15 cellular contexts compared by ENCODE assay signal in genomic region chr15:66476535-66476934, GRCh38. TPM values are rescaled to one million over a fixed set of nuclear protein-coding genes. Genes with fewer than 3 reads are reported as not detected.
A peak's percentile ranks its signal among the peaks of the same experiment; 100 is the strongest.
DNase-seq lines count a peak whose midpoint lies in the region; ATAC-seq, FAIRE-seq and TF ChIP-seq lines count a peak whose summit lies in the region.
"Had no signal": no experiment of that assay in that cellular context is flagged by ENCODE, and none has a peak within 500 bp of the region (broad histone marks: within the 10 kb centered on the region; RNA-seq: fewer than 3 reads in every experiment).

No MANE protein-coding gene starts in this region.

- H2BK120ac ChIP-seq in mesenchymal stem cell (ENCODE audit: low read depth, low read length), result no peak overlapping the region

- H3K9ac ChIP-seq in mesenchymal stem cell (ENCODE audit: low read length), result no peak overlapping the region

- no peak overlapping the region for H2AFZ ChIP-seq in mesenchymal stem cell (ENCODE audit: low read depth, low read length)

- no peaks in the 10 kb centered on the region for H3K27me3 ChIP-seq in CD8-positive, alpha-beta T cell (ENCODE audit: insufficient read depth, low read length)
- H3K27me3 ChIP-seq in mesenchymal stem cell (ENCODE audit: control insufficient read depth in 1 of 2, insufficient read depth in 1 of 2, low read length in 2 of 2), result no peaks in the 10 kb centered on the region
- H3K27me3 ChIP-seq: suprapubic skin had no signal

- 82% methylated on average over 4 of the region's 4 CpGs for WGBS in A549 (ENCODE audit: missing lambda C conversion rate)
- WGBS in mesenchymal stem cell, result 86% methylated on average over 3 of the region's 4 CpGs

- H4K91ac ChIP-seq in mesenchymal stem cell (ENCODE audit: low read length), result no peak overlapping the region

- H3K36me3 Mint-ChIP-seq in CD8-positive, alpha-beta T cell, result peaks cover 20% of the 10 kb centered on the region
- peaks cover 36% of the 10 kb centered on the region for H3K36me3 Mint-ChIP-seq in activated T-helper 2 cell treated with anti-CD3 and anti-CD28 coated beads, Interferon-gamma antibody, Interleukin-2, Interleukin-4, amounts not matched to agents 10 μg/mL and 5 μg/mL and 100 μg/mL, durations not matched to agents 14 hours and 24 hours and 36 hours (ENCODE audit: low read depth)

- no peak for TF ChIP-seq EP300 in A549 (IDR thresholded peaks at IDR 0.05)

- H3K9me3 Mint-ChIP-seq in CD8-positive, alpha-beta T cell, result no peaks in the 10 kb centered on the region
- no peaks in the 10 kb centered on the region for H3K9me3 Mint-ChIP-seq in activated T-helper 2 cell treated with anti-CD3 and anti-CD28 coated beads, Interferon-gamma antibody, Interleukin-2, Interleukin-4, amounts not matched to agents 10 μg/mL and 5 μg/mL and 100 μg/mL, durations not matched to agents 14 hours and 24 hours and 36 hours

- H3K23ac ChIP-seq in mesenchymal stem cell (ENCODE audit: low read length in 2 of 2), result no peak overlapping the region

- H3K4me1 ChIP-seq in A549 (peaks cover 14% of the 10 kb centered on the region), mesenchymal stem cell (ENCODE audit: control insufficient read depth, insufficient read depth, low read depth, low read length) (peaks cover 9% of the 10 kb centered on the region)
- peaks cover 9% of the 10 kb centered on the region for H3K4me1 ChIP-seq in CD8-positive, alpha-beta T cell (ENCODE audit: insufficient read depth, low read length)

- H3K9me3 ChIP-seq in A549 (no peaks in the 10 kb centered on the region), mesenchymal stem cell (ENCODE audit: control insufficient read depth, low read length) (no peaks in the 10 kb centered on the region)
- H3K9me3 ChIP-seq in CD8-positive, alpha-beta T cell (ENCODE audit: low read length), result no peaks in the 10 kb centered on the region
- H3K9me3 ChIP-seq: suprapubic skin had no signal

- no peak overlapping the region for H2BK12ac ChIP-seq in mesenchymal stem cell (ENCODE audit: low read length in 2 of 2)

- no peak overlapping the region for H3K18ac ChIP-seq in mesenchymal stem cell (ENCODE audit: low read depth in 1 of 2, low read length in 2 of 2)

- no peak overlapping the region for H3K4me3 ChIP-seq in A549
- H3K4me3 ChIP-seq in CD8-positive, alpha-beta T cell (ENCODE audit: low read depth, low read length), result no peak overlapping the region
- H3K4me3 ChIP-seq in mesenchymal stem cell (ENCODE audit: insufficient read depth in 1 of 2, low read depth in 1 of 2, low read length in 2 of 2), result no peak overlapping the region
- H3K4me3 ChIP-seq: suprapubic skin had no signal

- ATAC-seq in A549, result 0 out of 6 replicates have a peak, but pooled peaks have one; percentile 12 to 20
- ATAC-seq in CD8-positive, alpha-beta T cell, result no peak
- no peak for ATAC-seq in GM21529 (IDR thresholded peaks at IDR 0.05; ENCODE audit: unreplicated experiment)

- H3K27me3 Mint-ChIP-seq in CD8-positive, alpha-beta T cell (ENCODE audit: low read depth), result no peaks in the 10 kb centered on the region
- no peaks in the 10 kb centered on the region for H3K27me3 Mint-ChIP-seq in activated T-helper 2 cell treated with anti-CD3 and anti-CD28 coated beads, Interferon-gamma antibody, Interleukin-2, Interleukin-4, amounts not matched to agents 10 μg/mL and 5 μg/mL and 100 μg/mL, durations not matched to agents 14 hours and 24 hours and 36 hours (ENCODE audit: low read depth)

- POLR2A ChIA-PET in A549 (lab: Yijun Ruan, JAX), result no interaction called here
- POLR2A ChIA-PET in CD8-positive, alpha-beta T cell (lab: Charles Lee), result no interaction called here

- TF ChIP-seq RAD21 in A549 (conservative IDR thresholded peaks at IDR 0.05 in 1 of 2, IDR thresholded peaks at IDR 0.05 in 1 of 2), result no peak

- peaks cover 3% of the 10 kb centered on the region for H3K36me3 ChIP-seq in CD8-positive, alpha-beta T cell (ENCODE audit: insufficient read depth, low read length)
- peaks cover 7 to 8% of the 10 kb centered on the region in 2 experiments for H3K36me3 ChIP-seq in mesenchymal stem cell (ENCODE audit: control insufficient read depth in 1 of 2, insufficient read depth in 2 of 2, low read depth in 1 of 2, low read length in 2 of 2)

- no peak overlapping the region for H2AK5ac ChIP-seq in mesenchymal stem cell (ENCODE audit: low read length, severe bottlenecking)

- no peak overlapping the region for H3K4ac ChIP-seq in mesenchymal stem cell (ENCODE audit: low read depth in 1 of 2, low read length in 2 of 2)

- intact Hi-C loops in CD8-positive, alpha-beta T cell (cut with DNase I, micrococcal nuclease), result no loop called here
- intact Hi-C loops in activated T-helper 2 cell treated with anti-CD3 and anti-CD28 coated beads, Interferon-gamma antibody, Interleukin-2, Interleukin-4, amounts not matched to agents 10 μg/mL and 5 μg/mL and 100 μg/mL, durations not matched to agents 14 hours and 24 hours and 36 hours (cut with micrococcal nuclease), result no loop called here

- H4K8ac ChIP-seq in mesenchymal stem cell (ENCODE audit: low read length), result peak overlapping the region; percentile 9

- TF ChIP-seq CTCF in A549 (IDR thresholded peaks at IDR 0.05), result no peak
- TF ChIP-seq CTCF in CD8-positive, alpha-beta T cell (IDR thresholded peaks at IDR 0.05), result no peak

- CTCF ChIA-PET in A549 (lab: Yijun Ruan, JAX), result interaction anchor here (1.6 kb wide), 1 partner anchor 21 kb away, joined by 5 read pairs; the partner anchor contains the start of gene SNAPC5
- CTCF ChIA-PET in CD8-positive, alpha-beta T cell (lab: Charles Lee), result interaction anchor here (1.1 kb wide), 1 partner anchor 20 kb away, joined by 3 read pairs; no protein-coding TSS in a partner anchor

- no peak overlapping the region for H3K14ac ChIP-seq in mesenchymal stem cell (ENCODE audit: low read length in 2 of 2)

- FAIRE-seq in A549 (lab: Jason Lieb, UNC), result no peak

- peaks cover 22% of the 10 kb centered on the region for H3K4me1 Mint-ChIP-seq in CD8-positive, alpha-beta T cell (ENCODE audit: low read depth)
- peaks cover 42% of the 10 kb centered on the region for H3K4me1 Mint-ChIP-seq in activated T-helper 2 cell treated with anti-CD3 and anti-CD28 coated beads, Interferon-gamma antibody, Interleukin-2, Interleukin-4, amounts not matched to agents 10 μg/mL and 5 μg/mL and 100 μg/mL, durations not matched to agents 14 hours and 24 hours and 36 hours (ENCODE audit: low read depth)

- H3K27ac ChIP-seq in A549, result no peak overlapping the region
- H3K27ac ChIP-seq in CD8-positive, alpha-beta T cell (ENCODE audit: low read depth, low read length), result no peak overlapping the region
- no peak overlapping the region for H3K27ac ChIP-seq in mesenchymal stem cell (ENCODE audit: low read length, poor library complexity, severe bottlenecking)
- H3K27ac ChIP-seq: suprapubic skin had no signal

- no peak overlapping the region for H2BK15ac ChIP-seq in mesenchymal stem cell (ENCODE audit: low read depth, poor library complexity, severe bottlenecking)

- DNase-seq in A549 (ENCODE audit: low read depth in 1 of 2, low spot score in 1 of 2) (no peak), mesenchymal stem cell (no peak), HUDEP-2 (lab: John Stamatoyannopoulos, UW; ENCODE audit: unreplicated experiment in 76 of 76) (no peak), SIG-M5 treated with dmso at 0.1 percent for 504 hours (lab: John Stamatoyannopoulos, UW; ENCODE audit: unreplicated experiment) (no peak), RKO (ENCODE audit: low spot score) (no peak)
- DNase-seq in CD8-positive, alpha-beta T cell, result no peak
- no peak for DNase-seq in activated T-helper 2 cell treated with anti-CD3 and anti-CD28 coated beads, Interferon-gamma antibody, Interleukin-2, Interleukin-4, amounts not matched to agents 10 μg/mL and 5 μg/mL and 100 μg/mL, durations not matched to agents 14 hours and 24 hours and 36 hours (ENCODE audit: low spot score)
- DNase-seq: cerebellar nuclear complex, DMS153, foreskin melanocyte, NCI-H1436 treated with DMSO at 0.1 percent for 48 hours, NCI-H226, SIG-M5 had no signal

- H2BK5ac ChIP-seq in mesenchymal stem cell (ENCODE audit: low read depth, low read length, poor library complexity, severe bottlenecking), result no peak overlapping the region

- H3K79me1 ChIP-seq in mesenchymal stem cell (replicated peaks; ENCODE audit: low read length, poor library complexity, severe bottlenecking), result peaks cover 31% of the 10 kb centered on the region

- no peak overlapping the region for H3K4me3 Mint-ChIP-seq in CD8-positive, alpha-beta T cell
- H3K4me3 Mint-ChIP-seq in activated T-helper 2 cell treated with anti-CD3 and anti-CD28 coated beads, Interferon-gamma antibody, Interleukin-2, Interleukin-4, amounts not matched to agents 10 μg/mL and 5 μg/mL and 100 μg/mL, durations not matched to agents 14 hours and 24 hours and 36 hours (ENCODE audit: low read depth), result no peak overlapping the region

- TF ChIP-seq POLR2A in A549 (IDR thresholded peaks at IDR 0.05; ENCODE audit: low read length), result no peak

- no peak overlapping the region for H3K4me2 ChIP-seq in A549
- H3K4me2 ChIP-seq in mesenchymal stem cell (ENCODE audit: low read length, poor library complexity, severe bottlenecking), result no peak overlapping the region

- peak overlapping the region; percentile 78 for H3K27ac Mint-ChIP-seq in CD8-positive, alpha-beta T cell
- H3K27ac Mint-ChIP-seq in activated T-helper 2 cell treated with anti-CD3 and anti-CD28 coated beads, Interferon-gamma antibody, Interleukin-2, Interleukin-4, amounts not matched to agents 10 μg/mL and 5 μg/mL and 100 μg/mL, durations not matched to agents 14 hours and 24 hours and 36 hours, result peak overlapping the region; percentile 76

RNA-seq across cellular contexts. Expression of gene SNAPC5, which starts 21.0 kb away (rescaled TPM):
- polyA plus RNA-seq in A549 (2011; rRNA removed) (70.5 and 84.9 TPM in 2 replicates), A549 (2017; fragmentation: RNase III; extraction: RNeasy Plus Mini Kit Qiagen cat#74134 plus additional on column Dnase treatment) (78.7 to 85.1 TPM (median 80.9 TPM) in 3 replicates)
- 69.9 and 90.5 TPM in 2 replicates for polyA plus RNA-seq in A549 (2012; cell fraction: cytosol; rRNA removed)
- 12.3 and 15.3 TPM in 2 replicates for polyA plus RNA-seq in A549 (2012; cell fraction: nucleus; rRNA removed)
- polyA minus RNA-seq in A549 (2011; rRNA and poly(A)+ RNA removed), result 12.7 and 15.0 TPM in 2 replicates
- total RNA-seq in CD8-positive, alpha-beta T cell, result 10 to 100 TPM; 22.3 to 25.3 TPM
- total RNA-seq in activated T-helper 2 cell treated with anti-CD3 and anti-CD28 coated beads, Interferon-gamma antibody, Interleukin-2, Interleukin-4, amounts not matched to agents 10 μg/mL and 5 μg/mL and 100 μg/mL, durations not matched to agents 14 hours and 24 hours and 36 hours, result 23.2 and 23.9 TPM in 2 replicates
- polyA plus RNA-seq in mesenchymal stem cell (2013, experiment 1 of 2), result 18.0 TPM
- 18.2 TPM for polyA plus RNA-seq in mesenchymal stem cell (2013, experiment 2 of 2)

RNA-seq across cellular contexts. Expression of gene RPL4, which starts 28.1 kb away (rescaled TPM):
- polyA plus RNA-seq in A549 (2011; rRNA removed), result 6,042 and 6,957 TPM in 2 replicates
- polyA plus RNA-seq in A549 (2012; cell fraction: cytosol; rRNA removed), result 4,543 and 5,300 TPM in 2 replicates
- 2,306 and 2,953 TPM in 2 replicates for polyA plus RNA-seq in A549 (2012; cell fraction: nucleus; rRNA removed)
- polyA plus RNA-seq in A549 (2017; fragmentation: RNase III; extraction: RNeasy Plus Mini Kit Qiagen cat#74134 plus additional on column Dnase treatment), result 4,068 to 4,549 TPM (median 4,330 TPM) in 3 replicates
- 4,920 and 5,293 TPM in 2 replicates for polyA minus RNA-seq in A549 (2011; rRNA and poly(A)+ RNA removed)
- total RNA-seq in CD8-positive, alpha-beta T cell, result 1,000 to 10,000 TPM; 4,516 to 4,651 TPM
- 3,297 and 3,363 TPM in 2 replicates for total RNA-seq in activated T-helper 2 cell treated with anti-CD3 and anti-CD28 coated beads, Interferon-gamma antibody, Interleukin-2, Interleukin-4, amounts not matched to agents 10 μg/mL and 5 μg/mL and 100 μg/mL, durations not matched to agents 14 hours and 24 hours and 36 hours
- 2,488 TPM for polyA plus RNA-seq in mesenchymal stem cell (2013, experiment 1 of 2)
- polyA plus RNA-seq in mesenchymal stem cell (2013, experiment 2 of 2), result 2,592 TPM

RNA-seq across cellular contexts. Expression of gene ZWILCH, which starts 28.6 kb away (rescaled TPM):
- polyA plus RNA-seq in A549 (2011; rRNA removed), result 62.7 and 70.9 TPM in 2 replicates
- 17.8 and 18.5 TPM in 2 replicates for polyA plus RNA-seq in A549 (2012; cell fraction: cytosol; rRNA removed)
- 9.0 and 11.5 TPM in 2 replicates for polyA plus RNA-seq in A549 (2012; cell fraction: nucleus; rRNA removed)
- polyA plus RNA-seq in A549 (2017; fragmentation: RNase III; extraction: RNeasy Plus Mini Kit Qiagen cat#74134 plus additional on column Dnase treatment), result 49.4 to 53.5 TPM (median 50.9 TPM) in 3 replicates
- 27.4 and 30.0 TPM in 2 replicates for polyA minus RNA-seq in A549 (2011; rRNA and poly(A)+ RNA removed)
- total RNA-seq in CD8-positive, alpha-beta T cell, result 1 to 10 TPM; 7.9 to 8.5 TPM
- total RNA-seq in activated T-helper 2 cell treated with anti-CD3 and anti-CD28 coated beads, Interferon-gamma antibody, Interleukin-2, Interleukin-4, amounts not matched to agents 10 μg/mL and 5 μg/mL and 100 μg/mL, durations not matched to agents 14 hours and 24 hours and 36 hours, result 33.0 and 34.5 TPM in 2 replicates
- polyA plus RNA-seq in mesenchymal stem cell (2013, experiment 1 of 2), result 6.7 TPM
- polyA plus RNA-seq in mesenchymal stem cell (2013, experiment 2 of 2), result 7.0 TPM

Comparison
In these comparisons a context has a peak if more than half of its experiments do, and no peak if none do; other contexts are left out.
1. ATAC-seq: peak in A549 (2 of 2); none in CD8-positive, alpha-beta T cell (single experiment) and GM21529 (single experiment).